Comparison of ENCODE assay signal across 10 cellular contexts in the genomic region with DNA sequence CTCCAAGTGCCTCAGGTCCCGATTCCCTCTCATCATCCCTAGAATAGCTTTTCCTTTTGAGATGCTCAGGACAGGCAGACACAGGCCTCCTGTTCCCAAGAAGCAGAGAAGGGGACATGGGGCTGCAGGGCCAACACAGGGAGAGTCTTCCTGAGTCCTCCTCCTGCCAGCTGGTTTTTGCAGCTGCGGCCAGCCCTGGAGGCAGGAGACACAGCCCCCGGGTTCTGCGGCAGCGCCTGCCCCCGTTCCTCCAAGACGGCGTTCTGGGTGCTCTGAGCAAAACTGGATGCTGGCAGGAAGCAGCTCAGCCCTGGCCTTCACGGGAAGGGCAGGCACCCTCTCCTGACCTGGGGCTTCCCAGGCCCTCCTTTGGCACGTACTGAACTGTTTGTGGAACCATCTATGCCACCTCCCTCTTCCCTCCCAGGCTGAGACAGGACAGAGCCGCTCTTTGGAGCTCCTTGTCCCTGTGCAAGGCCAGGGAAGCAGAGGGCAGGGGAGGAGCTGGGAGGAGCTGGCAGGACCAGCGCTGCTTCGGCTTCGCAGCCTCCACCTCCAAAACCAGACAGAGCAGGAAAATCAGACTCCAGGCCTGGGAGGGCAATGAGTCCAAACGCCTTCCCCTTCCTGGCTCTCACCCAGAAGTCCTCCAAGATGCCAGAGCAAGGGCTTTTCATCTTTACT. TPM values are rescaled to one million over a fixed set of nuclear protein-coding genes. Genes with fewer than 3 reads are reported as not detected.
A peak's percentile ranks its signal among the peaks of the same experiment; 100 is the strongest.
DNase-seq lines count a peak whose midpoint lies in the region; ATAC-seq, FAIRE-seq and TF ChIP-seq lines count a peak whose summit lies in the region.
"Not testable (repeated sequence)": the region's sequence is repeated elsewhere in the genome, so short reads cannot be mapped to it uniquely, and the experiment has no call there.
"Had no signal": no experiment of that assay in that cellular context is flagged by ENCODE, and none has a peak within 500 bp of the region (broad histone marks: within the 10 kb centered on the region; RNA-seq: fewer than 3 reads in every experiment).

No MANE protein-coding gene starts in this region.

- not testable (repeated sequence) for H3K4me2 ChIP-seq in HepG2 (ENCODE audit: low read depth, low read length)

- H3K36me3 ChIP-seq in RWPE2 (ENCODE audit: low read depth); heart right ventricle; HepG2 (replicated peaks in 1 of 2; ENCODE audit: control insufficient read depth in 1 of 2, insufficient read depth in 2 of 2, low read length in 2 of 2); upper lobe of left lung: not testable (repeated sequence)

- H3K36me3 Mint-ChIP-seq in CD14-positive monocyte; nephron progenitor cell (ENCODE audit: low read depth): not testable (repeated sequence)

- not testable (repeated sequence) for H3K27me3 ChIP-seq in RWPE2 (ENCODE audit: insufficient read depth, poor library complexity, severe bottlenecking); heart right ventricle; HepG2 (ENCODE audit: control insufficient read depth in 1 of 2, insufficient read depth in 2 of 2, low read length in 2 of 2); upper lobe of left lung

- TF ChIP-seq POLR2A in HepG2 (IDR thresholded peaks at IDR 0.05; ENCODE audit: insufficient read depth in 1 of 2, low read depth in 2 of 2, low read length in 2 of 2); upper lobe of left lung (IDR thresholded peaks at IDR 0.05): not testable (repeated sequence)

- not testable (repeated sequence) for H3K27ac Mint-ChIP-seq in CD14-positive monocyte
- H3K27ac Mint-ChIP-seq in nephron progenitor cell = peak overlapping the region; percentile 77

- not testable (repeated sequence) for FAIRE-seq in HepG2 (lab: Jason Lieb, UNC)

- not testable (repeated sequence) for H3K9ac ChIP-seq in HepG2 (ENCODE audit: insufficient read depth, low read depth, low read length)

- H3K27me3 Mint-ChIP-seq in CD14-positive monocyte (ENCODE audit: low read depth in 3 of 3) = peaks cover 7 to 20% (median 15%) of the 10 kb centered on the region in 3 donors
- H3K27me3 Mint-ChIP-seq in nephron progenitor cell (ENCODE audit: low read depth, poor library complexity) = not testable (repeated sequence)

- TF ChIP-seq RAD21 in HepG2 (CRISPR knock-in tag; IDR thresholded peaks at IDR 0.05) = not testable (repeated sequence)

- not testable (repeated sequence) for H3K4me1 Mint-ChIP-seq in CD14-positive monocyte
- peaks cover 31% of the 10 kb centered on the region for H3K4me1 Mint-ChIP-seq in nephron progenitor cell

- POLR2A ChIA-PET in HepG2 (lab: Yijun Ruan, JAX) = not testable (repeated sequence)

- not testable (repeated sequence) for H3K4me3 Mint-ChIP-seq in CD14-positive monocyte, nephron progenitor cell

- CTCF ChIA-PET in HepG2 (lab: Yijun Ruan, JAX; ENCODE audit: low intra/inter-chr PET ratio, low total read pairs) = not testable (repeated sequence)

- not testable (repeated sequence) for H3K79me2 ChIP-seq in HepG2 (ENCODE audit: insufficient read depth, low read length)

- in situ Hi-C loops in HepG2 (cut with HindIII; ENCODE audit: extremely low pct_ligation_motif_present, low pct_unique_long_range_greater_than_20kb) = not testable (repeated sequence)

- WGBS in heart right ventricle, 2 donors = 30 to 42% methylated on average over 11 of the region's 15 CpGs
- 56% methylated on average over 11 of the region's 15 CpGs for WGBS in HepG2 (ENCODE audit: low lambda C conversion rate)
- 34 to 36% methylated on average over 1 to 6 of the region's 15 CpGs for WGBS in upper lobe of left lung, 2 donors

- H3K27ac ChIP-seq in RWPE2 (ENCODE audit: poor library complexity, severe bottlenecking); HepG2 (ENCODE audit: extremely low read length, insufficient read depth, low read length); upper lobe of left lung: not testable (repeated sequence)
- peak overlapping the region in 1 of 2 donors; percentile 69 for H3K27ac ChIP-seq in coronary artery
- H3K27ac ChIP-seq in heart right ventricle = peak overlapping the region in 4 of 10 donors; percentile 1 to 67 (median 18)

- H3K9me3 ChIP-seq in RWPE2 (ENCODE audit: severe bottlenecking); heart right ventricle; HepG2 (ENCODE audit: low read length); upper lobe of left lung: not testable (repeated sequence)

- not testable (repeated sequence) for H3K4me1 ChIP-seq in RWPE2 (ENCODE audit: insufficient read depth, poor library complexity, severe bottlenecking); HepG2 (ENCODE audit: insufficient read depth, low read length); upper lobe of left lung
- H3K4me1 ChIP-seq in heart right ventricle = peaks cover 0 to 20% (median 4%) of the 10 kb centered on the region in 9 donors

- H3K9me3 Mint-ChIP-seq in CD14-positive monocyte, nephron progenitor cell: not testable (repeated sequence)

- not testable (repeated sequence) for H2AFZ ChIP-seq in HepG2 (ENCODE audit: low read length)

- intact Hi-C loops in CD14-positive monocyte (cut with micrococcal nuclease); heart right ventricle (cut with DNase I); HepG2 (cut with micrococcal nuclease; ENCODE audit: unreplicated experiment); sciatic nerve (cut with DNase I): not testable (repeated sequence)

- not testable (repeated sequence) for BruUV-seq in HepG2 (replicated peaks; lab: Mats Ljungman, UMichigan)

- peak; percentile 25 for DNase-seq in CD14-positive monocyte (ENCODE audit: low spot score)
- not testable (repeated sequence) for DNase-seq in RWPE2 (ENCODE audit: low spot score); HepG2 (ENCODE audit: low spot score); nephron progenitor cell; sciatic nerve (ENCODE audit: low spot score)
- DNase-seq in coronary artery (ENCODE audit: low spot score) = peak; percentile 60
- peak in 1 of 2 donors; percentile 19 for DNase-seq in heart right ventricle
- peak in 1 of 2 donors; percentile 64 for DNase-seq in upper lobe of left lung

- not testable (repeated sequence) for H3K4me3 ChIP-seq in RWPE2 (ENCODE audit: severe bottlenecking); coronary artery; heart right ventricle; HepG2 (replicated peaks in 1 of 3; ENCODE audit: insufficient read depth in 1 of 3, low read depth in 2 of 3, low read length in 3 of 3); upper lobe of left lung

- not testable (repeated sequence) for H4K20me1 ChIP-seq in HepG2 (ENCODE audit: insufficient read depth, low read length)

- ATAC-seq in RWPE2 (ENCODE audit: low read depth) (peak; percentile 53), heart right ventricle (peak; percentile 62 to 86 (median 68)), HepG2 (peak; percentile 53), sciatic nerve (peak; percentile 91), upper lobe of left lung (ENCODE audit: low FRiP score in 2 of 2) (peak; percentile 60 to 77)

- not testable (repeated sequence) for TF ChIP-seq CTCF in CD14-positive monocyte (IDR thresholded peaks at IDR 0.05); RWPE2 (IDR thresholded peaks at IDR 0.05; ENCODE audit: poor library complexity, severe bottlenecking); coronary artery (IDR thresholded peaks at IDR 0.05); heart right ventricle (IDR thresholded peaks at IDR 0.05); HepG2 (CRISPR knock-in tag; IDR thresholded peaks at IDR 0.05); nephron progenitor cell (IDR thresholded peaks at IDR 0.05); upper lobe of left lung (IDR thresholded peaks at IDR 0.05)

- not testable (repeated sequence) for TF ChIP-seq EP300 in HepG2 (IDR thresholded peaks at IDR 0.05; ENCODE audit: low read depth in 2 of 2, low read length in 2 of 2); HepG2 (CRISPR knock-in tag; IDR thresholded peaks at IDR 0.05; ENCODE audit: borderline replicate concordance); upper lobe of left lung (IDR thresholded peaks at IDR 0.05)

RNA-seq across cellular contexts. Expression of gene NPIPB15, which starts 22.2 kb away (rescaled TPM):
- polyA plus RNA-seq in CD14-positive monocyte = not detected
- 1 to 10 TPM in 6 of 10 donors, under 1 TPM in 2, not detected in 2; 0.49 to 2.1 (median 1.4) TPM for total RNA-seq in heart right ventricle
- polyA plus RNA-seq in heart right ventricle = 10 to 100 TPM in 1 of 2 donors, 1 to 10 TPM in 1; 3.8 to 14.9 TPM
- 0.70 and 2.7 TPM in 2 replicates for total RNA-seq in HepG2 (2016; rRNA removed; fragmentation: Illumina TruSeq; extraction: Trizol)
- total RNA-seq in HepG2 (2016; cell fraction: cytosol; rRNA removed; fragmentation: Illumina TruSeq; extraction: Trizol; ENCODE audit: low read depth) = 0.18 and 0.40 TPM in 2 replicates
- 0.28 and 2.7 TPM in 2 replicates for total RNA-seq in HepG2 (2016; cell fraction: insoluble cytoplasmic fraction; rRNA removed; fragmentation: Illumina TruSeq; extraction: Trizol)
- total RNA-seq in HepG2 (2016; cell fraction: membrane; rRNA removed; fragmentation: Illumina TruSeq; extraction: Trizol) = 0.52 and 0.99 TPM in 2 replicates
- total RNA-seq in HepG2 (2016; cell fraction: nucleus; rRNA removed; fragmentation: Illumina TruSeq; extraction: Trizol) = 4.2 and 4.8 TPM in 2 replicates
- polyA plus RNA-seq in HepG2 (2011; rRNA removed) = 12.8 and 13.5 TPM in 2 replicates
- polyA plus RNA-seq in HepG2 (2011; cell fraction: cytosol; rRNA removed) = 1.2 and 1.3 TPM in 2 replicates
- 84.2 and 96.7 TPM in 2 replicates for polyA plus RNA-seq in HepG2 (2011; cell fraction: nucleus; rRNA removed)
- polyA plus RNA-seq in HepG2 (2012) = 3.8 and 5.6 TPM in 2 replicates
- polyA plus RNA-seq in HepG2 (2016; cell fraction: cytosol; fragmentation: Illumina TruSeq; extraction: Trizol; ENCODE audit: low read depth) = 0.49 and 0.72 TPM in 2 replicates
- polyA plus RNA-seq in HepG2 (2016; cell fraction: insoluble cytoplasmic fraction; fragmentation: Illumina TruSeq; extraction: Trizol; ENCODE audit: low read depth) = 0.74 and 0.83 TPM in 2 replicates
- polyA plus RNA-seq in HepG2 (2016; cell fraction: membrane; fragmentation: Illumina TruSeq; extraction: Trizol; ENCODE audit: low read depth) = 0.57 and 0.63 TPM in 2 replicates
- 23.5 and 26.3 TPM in 2 replicates for polyA plus RNA-seq in HepG2 (2016; cell fraction: nucleus; fragmentation: Illumina TruSeq; extraction: Trizol; ENCODE audit: insufficient read depth, low read depth)
- polyA minus RNA-seq in HepG2 (2011; rRNA and poly(A)+ RNA removed; ENCODE audit: low replicate concordance) = 1.0 and 2.1 TPM in 2 replicates
- not detected in 2 replicates for polyA minus RNA-seq in HepG2 (2011; cell fraction: cytosol; rRNA and poly(A)+ RNA removed)
- polyA minus RNA-seq in HepG2 (2011; cell fraction: nucleus; rRNA and poly(A)+ RNA removed) = 4.7 and 5.5 TPM in 2 replicates
- 0.98 TPM for total RNA-seq in sciatic nerve
- total RNA-seq in upper lobe of left lung = 10 to 100 TPM in 2 of 6 donors, 1 to 10 TPM in 1, under 1 TPM in 1, not detected in 2; 0.46 to 30.4 (median 11.3) TPM
- polyA plus RNA-seq: SK-N-SH had no signal

RNA-seq across cellular contexts. Expression of gene CLEC18B, which starts 22.9 kb away (rescaled TPM):
- polyA plus RNA-seq in CD14-positive monocyte (not detected), heart right ventricle (under 1 TPM; 0.29 TPM), HepG2 (2011; rRNA removed) (0.54 and 1.1 TPM in 2 replicates)
- total RNA-seq in heart right ventricle (under 1 TPM in 5 of 10 donors, not detected in 5; 0.41 to 0.77 (median 0.53) TPM), HepG2 (2016; rRNA removed; fragmentation: Illumina TruSeq; extraction: Trizol) (0.31 TPM in 1 of 2 replicates, not detected in the other), sciatic nerve (5.8 TPM), upper lobe of left lung (1 to 10 TPM in 3 of 6 donors, under 1 TPM in 1, not detected in 2; 0.86 to 5.2 (median 1.5) TPM)
- total RNA-seq in HepG2 (2016; cell fraction: cytosol; rRNA removed; fragmentation: Illumina TruSeq; extraction: Trizol; ENCODE audit: low read depth) = not detected in 2 replicates
- total RNA-seq in HepG2 (2016; cell fraction: insoluble cytoplasmic fraction; rRNA removed; fragmentation: Illumina TruSeq; extraction: Trizol) = not detected in 2 replicates
- not detected in 2 replicates for total RNA-seq in HepG2 (2016; cell fraction: membrane; rRNA removed; fragmentation: Illumina TruSeq; extraction: Trizol)
- total RNA-seq in HepG2 (2016; cell fraction: nucleus; rRNA removed; fragmentation: Illumina TruSeq; extraction: Trizol) = not detected in 2 replicates
- polyA plus RNA-seq in HepG2 (2011; cell fraction: cytosol; rRNA removed) = 0.15 and 0.23 TPM in 2 replicates
- polyA plus RNA-seq in HepG2 (2011; cell fraction: nucleus; rRNA removed) = 4.7 and 5.2 TPM in 2 replicates
- polyA plus RNA-seq in HepG2 (2012) = 0.76 and 1.5 TPM in 2 replicates
- polyA plus RNA-seq in HepG2 (2016; cell fraction: cytosol; fragmentation: Illumina TruSeq; extraction: Trizol; ENCODE audit: low read depth) = not detected in 2 replicates
- 0.15 TPM in 1 of 2 replicates, not detected in the other for polyA plus RNA-seq in HepG2 (2016; cell fraction: insoluble cytoplasmic fraction; fragmentation: Illumina TruSeq; extraction: Trizol; ENCODE audit: low read depth)
- polyA plus RNA-seq in HepG2 (2016; cell fraction: membrane; fragmentation: Illumina TruSeq; extraction: Trizol; ENCODE audit: low read depth) = 0.09 TPM in 1 of 2 replicates, not detected in the other
- polyA plus RNA-seq in HepG2 (2016; cell fraction: nucleus; fragmentation: Illumina TruSeq; extraction: Trizol; ENCODE audit: insufficient read depth, low read depth) = 2.0 TPM in 1 of 2 replicates, not detected in the other
- polyA minus RNA-seq in HepG2 (2011; rRNA and poly(A)+ RNA removed; ENCODE audit: low replicate concordance) = 0.66 and 1.0 TPM in 2 replicates
- not detected in 2 replicates for polyA minus RNA-seq in HepG2 (2011; cell fraction: cytosol; rRNA and poly(A)+ RNA removed)
- polyA minus RNA-seq in HepG2 (2011; cell fraction: nucleus; rRNA and poly(A)+ RNA removed) = 0.64 and 1.6 TPM in 2 replicates
- polyA plus RNA-seq: CD4-positive, CD25-positive, alpha-beta regulatory T cell had no signal
